Comparison of ENCODE assay signal across 19 cellular contexts in the genomic region with DNA sequence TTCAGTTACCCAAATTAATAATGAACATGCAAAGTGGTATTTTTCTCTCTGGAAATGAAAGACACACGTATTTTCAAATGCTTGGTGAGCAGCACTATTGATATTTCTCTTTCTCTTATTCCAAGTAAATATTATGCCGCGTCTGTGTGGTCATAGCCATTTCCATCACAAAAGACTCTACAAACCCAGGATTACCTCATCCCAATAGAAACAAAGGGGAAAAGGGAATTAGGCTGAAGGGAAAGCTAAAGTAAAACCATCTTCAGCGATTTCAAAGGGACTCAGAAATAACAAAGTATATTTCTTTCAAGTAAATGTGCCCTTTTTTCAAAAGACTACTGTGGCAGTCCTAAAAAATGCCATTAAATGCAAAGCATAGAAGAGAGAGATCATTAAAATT.
DNase-seq lines count a peak whose midpoint lies in the region; ATAC-seq and TF ChIP-seq lines count a peak whose summit lies in the region.
"Had no signal": no experiment of that assay in that cellular context is flagged by ENCODE, and none has a peak within 500 bp of the region (broad histone marks: within the 10 kb centered on the region; RNA-seq: fewer than 3 reads in every experiment).

No MANE protein-coding gene starts in this region.

- no peak overlapping the region for H4K91ac ChIP-seq in neuronal stem cell (ENCODE audit: low read depth, low read length, poor library complexity)

- H3K9me2 ChIP-seq in PC-3 (replicated peaks; ENCODE audit: low read length) = no peaks in the 10 kb centered on the region

- POLR2A ChIA-PET in PC-3 (lab: Charles Lee; ENCODE audit: unreplicated experiment) = no interaction called here

- H2AK5ac ChIP-seq in neuronal stem cell (ENCODE audit: low read depth, low read length) = no peak overlapping the region

- H2BK12ac ChIP-seq in neuronal stem cell (ENCODE audit: low read length) = no peak overlapping the region

- peaks cover 3% of the 10 kb centered on the region for H3F3A ChIP-seq in PC-3 (ENCODE audit: low read length, unreplicated experiment)

- intact Hi-C loops in PC-3 (cut with micrococcal nuclease) = no loop called here

- no peaks in the 10 kb centered on the region for H4K20me1 ChIP-seq in PC-3 (ENCODE audit: low read length)
- H4K20me1 ChIP-seq: BLaER1 treated with 17β-estradiol and CSF1 and Interleukin-3, amounts not matched to agents 10 nM and 100 nM had no signal

- H2BK15ac ChIP-seq in neuronal stem cell (ENCODE audit: low read length) = no peak overlapping the region

- H3K4me1 ChIP-seq in PC-3 (ENCODE audit: insufficient read depth, low read length) = peaks cover 54% of the 10 kb centered on the region
- H3K4me1 ChIP-seq in neuronal stem cell (ENCODE audit: control insufficient read depth in 2 of 2, insufficient read depth in 1 of 2, low read depth in 1 of 2, low read length in 2 of 2) = peaks cover 0 to 6% of the 10 kb centered on the region in 2 donors
- H3K4me1 ChIP-seq: ascending aorta; BLaER1 treated with 17β-estradiol and CSF1 and Interleukin-3, amounts not matched to agents 10 nM and 100 nM had no signal

- H3K9me3 ChIP-seq in PC-3 (ENCODE audit: low read length) (no peaks in the 10 kb centered on the region), neuronal stem cell (replicated peaks in 1 of 2; ENCODE audit: control insufficient read depth in 2 of 2, insufficient read depth in 1 of 2, low read depth in 1 of 2, low read length in 2 of 2) (no peaks in the 10 kb centered on the region)
- H3K9me3 ChIP-seq: ascending aorta had no signal

- CTCF ChIA-PET in PC-3 (lab: Charles Lee) = interaction anchor here (1.1 to 1.3 kb wide), 2 partner anchors 53 to 156 kb away, joined by 3 to 13 read pairs; no protein-coding TSS in a partner anchor

- no peak overlapping the region for H3K18ac ChIP-seq in neuronal stem cell (ENCODE audit: low read length)

- no peak overlapping the region for H2AFZ ChIP-seq in PC-3 (ENCODE audit: low read length)
- H2AFZ ChIP-seq in neuronal stem cell (ENCODE audit: low read length) = no peak overlapping the region

- H3K27ac ChIP-seq in PC-3 (ENCODE audit: low read length) = peak overlapping the region; percentile 100
- no peak overlapping the region for H3K27ac ChIP-seq in neuronal stem cell (replicated peaks; ENCODE audit: low read length)
- H3K27ac ChIP-seq: ascending aorta; BLaER1 treated with 17β-estradiol and CSF1 and Interleukin-3, amounts not matched to agents 10 nM and 100 nM; dorsolateral prefrontal cortex had no signal

- H3K14ac ChIP-seq in neuronal stem cell (ENCODE audit: low read length) = no peak overlapping the region

- no peak overlapping the region for H3K4me3 ChIP-seq in H7 (ENCODE audit: insufficient read depth, low read depth, low read length)
- no peak overlapping the region for H3K4me3 ChIP-seq in PC-3 (ENCODE audit: low read length)
- H3K4me3 ChIP-seq in neuronal stem cell (ENCODE audit: low read length in 2 of 2) = no peak overlapping the region
- H3K4me3 ChIP-seq: ascending aorta; BLaER1 treated with 17β-estradiol and CSF1 and Interleukin-3, amounts not matched to agents 10 nM and 100 nM; dorsolateral prefrontal cortex; lung had no signal

- no peak overlapping the region for H2BK120ac ChIP-seq in neuronal stem cell (ENCODE audit: low read depth, low read length)

- H4K8ac ChIP-seq in neuronal stem cell (ENCODE audit: low read depth, low read length) = no peak overlapping the region

- TSS peak; percentile 88 for BruUV-seq in PC-3 (replicated peaks; lab: Mats Ljungman, UMichigan)

- H3K23ac ChIP-seq in neuronal stem cell (ENCODE audit: low read depth, low read length, poor library complexity) = no peak overlapping the region

- TF ChIP-seq CTCF in PC-3 (conservative IDR thresholded peaks at IDR 0.05; ENCODE audit: low read depth, low read length) = no peak

- no peaks in the 10 kb centered on the region for H3K27me3 ChIP-seq in H7 (ENCODE audit: control insufficient read depth, insufficient read depth, low read length)
- no peaks in the 10 kb centered on the region for H3K27me3 ChIP-seq in PC-3 (ENCODE audit: low read length)
- H3K27me3 ChIP-seq in neuronal stem cell (ENCODE audit: control insufficient read depth in 3 of 3, insufficient read depth in 3 of 3, low read depth in 1 of 3, low read length in 3 of 3) = no peaks in the 10 kb centered on the region
- H3K27me3 ChIP-seq: ascending aorta; BLaER1 treated with 17β-estradiol and CSF1 and Interleukin-3, amounts not matched to agents 10 nM and 100 nM had no signal

- H3K79me1 ChIP-seq in neuronal stem cell (ENCODE audit: low read depth, low read length) = no peaks in the 10 kb centered on the region

- H3K36me3 ChIP-seq in H7 (replicated peaks; ENCODE audit: control insufficient read depth, insufficient read depth, low read length) = no peaks in the 10 kb centered on the region
- H3K36me3 ChIP-seq in PC-3 (ENCODE audit: low read depth, low read length) = no peaks in the 10 kb centered on the region
- no peaks in the 10 kb centered on the region for H3K36me3 ChIP-seq in neuronal stem cell (replicated peaks in 1 of 2; ENCODE audit: control insufficient read depth in 2 of 2, insufficient read depth in 2 of 2, low read length in 2 of 2)
- H3K36me3 ChIP-seq: ascending aorta; BLaER1 treated with 17β-estradiol and CSF1 and Interleukin-3, amounts not matched to agents 10 nM and 100 nM had no signal

- H2BK5ac ChIP-seq in neuronal stem cell (ENCODE audit: low read length) = no peak overlapping the region

- H3K9ac ChIP-seq in PC-3 (ENCODE audit: low read length) = peak overlapping the region; percentile 97
- no peak overlapping the region for H3K9ac ChIP-seq in neuronal stem cell (ENCODE audit: low read depth, low read length, poor library complexity)
- H3K9ac ChIP-seq: BLaER1 treated with 17β-estradiol and CSF1 and Interleukin-3, amounts not matched to agents 10 nM and 100 nM had no signal

- ATAC-seq in PC-3 (no peak), HG03196 (IDR thresholded peaks at IDR 0.05; ENCODE audit: unreplicated experiment) (no peak)
- ATAC-seq: Panc1 had no signal

- no peak overlapping the region for H3K4ac ChIP-seq in neuronal stem cell (ENCODE audit: low read length)

- peak overlapping the region; percentile 60 for H3K4me2 ChIP-seq in PC-3 (ENCODE audit: low read length)
- no peak overlapping the region for H3K4me2 ChIP-seq in neuronal stem cell (ENCODE audit: insufficient read depth, low read length, poor library complexity, severe bottlenecking)
- H3K4me2 ChIP-seq: BLaER1 treated with 17β-estradiol and CSF1 and Interleukin-3, amounts not matched to agents 10 nM and 100 nM had no signal

- no peaks in the 10 kb centered on the region for H3K79me2 ChIP-seq in PC-3 (ENCODE audit: low read length)

- peak; percentile 39 for DNase-seq in H7
- DNase-seq in PC-3 = no peak
- DNase-seq in fibroblast of gingiva (ENCODE audit: low read depth) = peak; percentile 38
- DNase-seq in neuronal stem cell (ENCODE audit: low spot score) = peak; percentile 14
- DNase-seq in T-helper 1 cell = no peak
- DNase-seq in NCI-H226 = no peak
- no peak for DNase-seq in activated naive CD4-positive, alpha-beta T cell treated with anti-CD3 and anti-CD28 coated beads, Interleukin-2, amount 50 U/mL, for 16 hours
- DNase-seq: activated B cell treated with CpG ODN at 0.5 μM for 24 hours, activated gamma-delta T cell treated with Interleukin-2 at 50 U/mL for 16 hours, DMS153, dorsolateral prefrontal cortex, NCI-H1694, NCI-H510A treated with DMSO at 0.1 percent for 48 hours, nephron progenitor cell had no signal

- WGBS in neuronal stem cell (ENCODE audit: extremely low coverage in 2 of 2, insufficient read length in 2 of 2, insufficient replicate concordance in 1 of 2), 2 donors = no CpG with 5 or more reads among the region's 4 CpGs

Comparison
In these comparisons a context has a peak if more than half of its experiments do, and no peak if none do; other contexts are left out.
1. DNase-seq: peak in H7 (single experiment), fibroblast of gingiva (single experiment) and neuronal stem cell (single experiment); none in PC-3 (single experiment), T-helper 1 cell (0 of 5), NCI-H226 (single experiment) and activated naive CD4-positive, alpha-beta T cell treated with anti-CD3 and anti-CD28 coated beads, Interleukin-2, amount 50 U/mL, for 16 hours (single experiment).